ENCODE assay signal across 24 cellular contexts in genomic region chr6:25352265-25352664, GRCh38.
"Had no signal": no experiment of that assay in that cellular context is flagged by ENCODE, and none has a peak within 500 bp of the region (broad histone marks: within the 10 kb centered on the region; RNA-seq: fewer than 3 reads in every experiment).

No MANE protein-coding gene starts in this region.

- H3K27me3 Mint-ChIP-seq: naive thymus-derived CD8-positive, alpha-beta T cell had no signal

- H3K4me1 ChIP-seq: pancreas, right lobe of liver had no signal

- H3K4me3 ChIP-seq: coronary artery, lung, pancreas, right lobe of liver, smooth muscle cell, stomach, thyroid gland, vagina had no signal

- H3K9me3 Mint-ChIP-seq: naive thymus-derived CD8-positive, alpha-beta T cell; nephron progenitor cell; stimulated activated effector memory CD8-positive, alpha-beta T cell treated with anti-CD3 and anti-CD28 coated beads, Interleukin-12 subunit alpha, Interleukin-12 subunit beta, amount 100 ng/mL, for 72 hours had no signal

- H3K27ac ChIP-seq: coronary artery, pancreas, right lobe of liver, stomach, thyroid gland, vagina had no signal

- H3K36me3 ChIP-seq: pancreas, right lobe of liver, stomach, thyroid gland, vagina had no signal

- H3K4me2 ChIP-seq: smooth muscle cell had no signal

- DNase-seq: dermis blood vessel endothelial cell; effector memory CD4-positive, alpha-beta T cell; mesenchymal stem cell; midbrain; naive thymus-derived CD8-positive, alpha-beta T cell; nephron progenitor cell; nucleus accumbens; pancreas; right lobe of liver; stimulated activated CD4-positive, alpha-beta T cell treated with anti-CD3 and anti-CD28 coated beads, Interleukin-2, amount 100 ng/mL, for 24 hours; stimulated activated CD4-positive, alpha-beta T cell treated with anti-CD3 and anti-CD28 coated beads, Interleukin-4, amount 100 ng/mL, for 24 hours; stimulated activated naive CD4-positive, alpha-beta T cell treated with Interleukin-2 at 50 U/mL for 16 hours; stomach; thyroid gland; trophoblast cell had no signal

- H3K27ac Mint-ChIP-seq: nephron progenitor cell; stimulated activated effector memory CD8-positive, alpha-beta T cell treated with anti-CD3 and anti-CD28 coated beads, Interleukin-12 subunit alpha, Interleukin-12 subunit beta, amount 100 ng/mL, for 72 hours had no signal

- H3K9me3 ChIP-seq: pancreas, right lobe of liver, stomach, thyroid gland, vagina had no signal

- FAIRE-seq: endothelial cell of umbilical vein, frontal cortex, keratinocyte, pancreas had no signal

- H3K27me3 ChIP-seq: pancreas, right lobe of liver, stomach, thyroid gland, vagina had no signal

- H3K4me1 Mint-ChIP-seq: stimulated activated effector memory CD8-positive, alpha-beta T cell treated with anti-CD3 and anti-CD28 coated beads, Interleukin-12 subunit alpha, Interleukin-12 subunit beta, amount 100 ng/mL, for 72 hours had no signal

- H3K4me3 Mint-ChIP-seq: nephron progenitor cell; stimulated activated effector memory CD8-positive, alpha-beta T cell treated with anti-CD3 and anti-CD28 coated beads, Interleukin-12 subunit alpha, Interleukin-12 subunit beta, amount 100 ng/mL, for 72 hours had no signal

- H3K36me3 Mint-ChIP-seq: stimulated activated effector memory CD8-positive, alpha-beta T cell treated with anti-CD3 and anti-CD28 coated beads, Interleukin-12 subunit alpha, Interleukin-12 subunit beta, amount 100 ng/mL, for 72 hours had no signal

- ATAC-seq: left lobe of liver; pancreas; right lobe of liver; stimulated activated effector memory CD8-positive, alpha-beta T cell treated with anti-CD3 and anti-CD28 coated beads, Interleukin-12 subunit alpha, Interleukin-12 subunit beta, amount 100 ng/mL, for 72 hours had no signal
